In genomic region chr2:65382323-65382722, GRCh38 we compare ENCODE assay signal across 10 cellular contexts. TPM values are rescaled to one million over a fixed set of nuclear protein-coding genes. Genes with fewer than 3 reads are reported as not detected.
A peak's percentile ranks its signal among the peaks of the same experiment; 100 is the strongest.
DNase-seq lines count a peak whose midpoint lies in the region; ATAC-seq, FAIRE-seq and TF ChIP-seq lines count a peak whose summit lies in the region.
"Had no signal": no experiment of that assay in that cellular context is flagged by ENCODE, and none has a peak within 500 bp of the region (broad histone marks: within the 10 kb centered on the region; RNA-seq: fewer than 3 reads in every experiment).

No MANE protein-coding gene starts in this region.

- H3K36me3 Mint-ChIP-seq in naive thymus-derived CD4-positive, alpha-beta T cell: peaks cover 0 to 2% (median 0%) of the 10 kb centered on the region in 5 donors

- 47% methylated on average over 1 of the region's 1 CpG for WGBS in K562 (ENCODE audit: insufficient coverage, low coverage, missing lambda C conversion rate)

- H3K9me3 ChIP-seq in K562 (replicated peaks; ENCODE audit: control insufficient read depth, insufficient read depth, low read depth, low read length) (no peaks in the 10 kb centered on the region), vagina (no peaks in the 10 kb centered on the region)
- H3K9me3 ChIP-seq in naive thymus-derived CD4-positive, alpha-beta T cell (ENCODE audit: control insufficient read depth in 2 of 3, low read length in 3 of 3): no peaks in the 10 kb centered on the region

- in situ Hi-C loops in K562 (cut with MboI): no loop called here

- H4K20me1 ChIP-seq in K562 (replicated peaks; ENCODE audit: control insufficient read depth, insufficient read depth, low read length): peaks cover 31% of the 10 kb centered on the region

- no TSS peak for BruUV-seq in K562 (replicated peaks; lab: Mats Ljungman, UMichigan)

- no peak for TF ChIP-seq RAD21 in K562 (CRISPR knock-in tag; conservative IDR thresholded peaks at IDR 0.05 in 1 of 2, IDR thresholded peaks at IDR 0.05 in 1 of 2)

- H3K4me1 ChIP-seq in K562 (replicated peaks in 1 of 2; ENCODE audit: control insufficient read depth in 2 of 2, insufficient read depth in 2 of 2, low read length in 2 of 2) (peaks cover 24 to 85% of the 10 kb centered on the region in 2 experiments), vagina (peaks cover 80% of the 10 kb centered on the region)
- H3K4me1 ChIP-seq in naive thymus-derived CD4-positive, alpha-beta T cell (ENCODE audit: control insufficient read depth in 2 of 2, insufficient read depth in 2 of 2, low read length in 2 of 2): peaks cover 0 to 23% of the 10 kb centered on the region in 2 donors

- CTCF ChIA-PET in K562 (lab: Yijun Ruan, JAX; ENCODE audit: low intra/inter-chr PET ratio): interaction anchor here (2.1 kb wide), 1 partner anchor 171 kb away, joined by 8 read pairs; no protein-coding TSS in a partner anchor
- CTCF ChIA-PET in naive thymus-derived CD4-positive, alpha-beta T cell (lab: Charles Lee): interaction anchor here (0.6 kb wide), 1 partner anchor 184 kb away, joined by 3 read pairs; no protein-coding TSS in a partner anchor

- H3K27ac Mint-ChIP-seq in naive thymus-derived CD4-positive, alpha-beta T cell: peak overlapping the region in 3 of 9 donors; percentile 50 to 64 (median 52)

- POLR2A ChIA-PET in K562 (lab: Yijun Ruan, JAX): interaction anchor here (0.8 to 2.8 kb wide), 5 partner anchors 8 to 55 kb away, joined by 3 to 12 read pairs (median 7); partner anchors contain the start of gene SPRED2
- POLR2A ChIA-PET in naive thymus-derived CD4-positive, alpha-beta T cell (lab: Charles Lee): interaction anchor here (1.1 kb wide), 1 partner anchor 155 kb away, joined by 3 read pairs; the partner anchor contains the start of gene ACTR2

- peaks cover 18 to 46% (median 26%) of the 10 kb centered on the region in 7 donors for H3K4me1 Mint-ChIP-seq in naive thymus-derived CD4-positive, alpha-beta T cell

- peak overlapping the region in 1 of 2 experiments; percentile 19; a peak in 3 of 4 replicates for H3K9ac ChIP-seq in K562 (ENCODE audit: insufficient read depth in 1 of 2, low read depth in 2 of 2, low read length in 2 of 2)

- no peak for FAIRE-seq in K562 (lab: Jason Lieb, UNC)

- H3K27me3 Mint-ChIP-seq in naive thymus-derived CD4-positive, alpha-beta T cell: peaks cover 0 to 2% (median under 1%) of the 10 kb centered on the region in 5 donors
- H3K27me3 Mint-ChIP-seq: activated CD4-positive, alpha-beta T cell treated with anti-CD3 and anti-CD28 coated beads, Interleukin-2, amount 10 ng/mL, durations not matched to agents 7 days and 5 days had no signal

- TF ChIP-seq EP300 in K562 (IDR thresholded peaks at IDR 0.05; ENCODE audit: low read length): no peak

- H3K79me2 ChIP-seq in K562 (ENCODE audit: control insufficient read depth, insufficient read depth, low read length): peaks cover 89% of the 10 kb centered on the region

- intact Hi-C loops in left ventricle myocardium superior (cut with micrococcal nuclease) (no loop called here), Right ventricle myocardium inferior (cut with DNase I) (loop anchor here (2.0 to 5.0 kb wide), 2 partner anchors 48 to 70 kb away; no protein-coding TSS in a partner anchor), K562 (cut with micrococcal nuclease) (loop anchor here (2.0 to 5.0 kb wide), 4 partner anchors 16 to 170 kb away; partner anchors contain the start of gene SPRED2), vagina (cut with DNase I) (no loop called here)
- intact Hi-C loops in naive thymus-derived CD4-positive, alpha-beta T cell (cut with micrococcal nuclease): loop anchor here (1.0 to 10.0 kb wide), 6 partner anchors 48 to 191 kb away; no protein-coding TSS in a partner anchor

- DNase-seq in left ventricle myocardium superior (no peak), Right ventricle myocardium inferior (ENCODE audit: missing footprints) (no peak), K562 (ENCODE audit: extremely low read depth in 1 of 4, low spot score in 3 of 4) (no peak), vagina (ENCODE audit: extremely low spot score in 2 of 2) (no peak), OCI-M2 (lab: John Stamatoyannopoulos, UW; ENCODE audit: unreplicated experiment) (no peak), NCI-H748 treated with DMSO at 0.1 percent for 48 hours (lab: John Stamatoyannopoulos, UW) (no peak)
- DNase-seq in naive thymus-derived CD4-positive, alpha-beta T cell: no peak
- DNase-seq in stimulated activated CD4-positive, alpha-beta T cell treated with anti-CD3 and anti-CD28 coated beads, Interleukin-2, amount 100 ng/mL, for 48 hours: no peak

- TF ChIP-seq CTCF in K562 (IDR thresholded peaks at IDR 0.05 in 2 of 3, conservative IDR thresholded peaks at IDR 0.05 in 1 of 3; ENCODE audit: insufficient read depth in 2 of 3, low read depth in 1 of 3, low read length in 3 of 3) (no peak), vagina (IDR thresholded peaks at IDR 0.05) (no peak)

- TF ChIP-seq POLR2A in K562 (conservative IDR thresholded peaks at IDR 0.05): no peak
- TF ChIP-seq POLR2A in vagina (IDR thresholded peaks at IDR 0.05): no peak

- H3K27ac ChIP-seq in K562 (ENCODE audit: extremely low read depth, low read depth, low read length) (peak overlapping the region; percentile 69), vagina (peak overlapping the region; percentile 75)
- H3K27ac ChIP-seq in naive thymus-derived CD4-positive, alpha-beta T cell (ENCODE audit: low read depth, low read length): no peak overlapping the region

- H3K36me3 ChIP-seq in K562 (ENCODE audit: control insufficient read depth, insufficient read depth, low read length) (peaks cover 42% of the 10 kb centered on the region), vagina (no peaks in the 10 kb centered on the region)
- H3K36me3 ChIP-seq in naive thymus-derived CD4-positive, alpha-beta T cell (ENCODE audit: control insufficient read depth in 2 of 3, insufficient read depth in 3 of 3, low read length in 3 of 3): no peaks in the 10 kb centered on the region

- H3K4me3 Mint-ChIP-seq in naive thymus-derived CD4-positive, alpha-beta T cell: peak overlapping the region in 9 of 10 donors; percentile 29 to 83 (median 79)
- H3K4me3 Mint-ChIP-seq: activated CD4-positive, alpha-beta T cell treated with anti-CD3 and anti-CD28 coated beads, Interleukin-2, amount 10 ng/mL, durations not matched to agents 7 days and 5 days had no signal

- peaks cover 0 to 1% (median 0%) of the 10 kb centered on the region in 11 donors for H3K9me3 Mint-ChIP-seq in naive thymus-derived CD4-positive, alpha-beta T cell
- H3K9me3 Mint-ChIP-seq: activated CD4-positive, alpha-beta T cell treated with anti-CD3 and anti-CD28 coated beads, Interleukin-2, amount 10 ng/mL, durations not matched to agents 7 days and 5 days; CD14-positive monocyte had no signal

- H3K4me3 ChIP-seq in K562 (no peak overlapping the region), vagina (no peak overlapping the region)
- no peak overlapping the region for H3K4me3 ChIP-seq in naive thymus-derived CD4-positive, alpha-beta T cell (ENCODE audit: low read length)

- ATAC-seq in left ventricle myocardium superior (peak; percentile 23), Right ventricle myocardium inferior (no peak), K562 (no peak)
- no peak for ATAC-seq in naive thymus-derived CD4-positive, alpha-beta T cell

- peaks cover 7% of the 10 kb centered on the region for H3K9me1 ChIP-seq in K562 (ENCODE audit: control insufficient read depth, insufficient read depth, low read length)

- H2AFZ ChIP-seq in K562 (ENCODE audit: low read depth, low read length): no peak overlapping the region

- H3K27me3 ChIP-seq in K562 (ENCODE audit: control insufficient read depth in 2 of 2, insufficient read depth in 2 of 2, low read length in 2 of 2): no peaks in the 10 kb centered on the region
- H3K27me3 ChIP-seq in naive thymus-derived CD4-positive, alpha-beta T cell (ENCODE audit: control insufficient read depth in 2 of 2, insufficient read depth in 2 of 2, low read length in 2 of 2): no peaks in the 10 kb centered on the region
- H3K27me3 ChIP-seq in vagina: no peaks in the 10 kb centered on the region

- H3K4me2 ChIP-seq in K562 (ENCODE audit: insufficient read depth, low read length): no peak overlapping the region; the same call in 1 of the 2 replicates

TF ChIP-seq in K562, 482 proteins besides CTCF, POLR2A, EP300 and RAD21 (continues in another document):
- no peak for TF ChIP-seq ZNF707 (CRISPR knock-in tag; conservative IDR thresholded peaks at IDR 0.05)

RNA-seq across cellular contexts. Expression of gene SPRED2, which starts 50.1 kb away (rescaled TPM):
- total RNA-seq in left ventricle myocardium superior: 12.8 TPM
- total RNA-seq in Right ventricle myocardium inferior: 14.0 TPM
- 32.9 and 55.4 TPM in 2 replicates for total RNA-seq in K562 (2011; cell fraction: chromatin; rRNA removed; ENCODE audit: low replicate concordance)
- total RNA-seq in K562 (2011; cell fraction: nucleolus; rRNA removed): 16.8 and 20.1 TPM in 2 replicates
- 32.7 and 48.2 TPM in 2 replicates for total RNA-seq in K562 (2011; cell fraction: nucleoplasm; rRNA removed)
- total RNA-seq in K562 (2014; rRNA removed): 7.8 and 9.5 TPM in 2 replicates
- 14.1 and 14.8 TPM in 2 replicates for total RNA-seq in K562 (2014; rRNA removed; fragmentation: Illumina TruSeq; extraction: Trizol)
- total RNA-seq in K562 (2015; rRNA removed; fragmentation: Illumina TruSeq; extraction: Trizol): 10.2 and 10.7 TPM in 2 replicates
- total RNA-seq in K562 (2021): 42.6 and 50.8 TPM in 2 replicates
- 15.3 and 16.5 TPM in 2 replicates for polyA plus RNA-seq in K562 (2011; rRNA removed)
- polyA plus RNA-seq in K562 (2011; cell fraction: cytosol; rRNA removed): 18.1 and 23.5 TPM in 2 replicates
- 20.4 and 30.3 TPM in 2 replicates for polyA plus RNA-seq in K562 (2011; cell fraction: nucleus; rRNA removed)
- 22.1 and 26.6 TPM in 2 replicates for polyA plus RNA-seq in K562 (2012)
- 40.9 and 42.6 TPM in 2 replicates for polyA plus RNA-seq in K562 (2014; fragmentation: Illumina TruSeq; extraction: Trizol)
- 1 to 10 TPM; 4.6 to 6.4 TPM for polyA plus RNA-seq in K562 (2014; fragmentation: Nextera tagmentation; extraction: Ambion mirVana)
- 17.9 and 21.2 TPM in 2 replicates for polyA plus RNA-seq in K562 (2014; rRNA removed)
- 16.7 and 18.3 TPM in 2 replicates for polyA minus RNA-seq in K562 (2011; rRNA and poly(A)+ RNA removed)
- polyA minus RNA-seq in K562 (2011; cell fraction: cytosol; rRNA and poly(A)+ RNA removed): 22.5 and 22.8 TPM in 2 replicates
- 6.9 and 9.3 TPM in 2 replicates for polyA minus RNA-seq in K562 (2011; cell fraction: nucleus; rRNA and poly(A)+ RNA removed)
- total RNA-seq in naive thymus-derived CD4-positive, alpha-beta T cell: 1 to 10 TPM in 3 of 5 experiments, under 1 TPM in 2; 0.34 to 7.9 (median 1.7) TPM
- under 1 TPM; 0.40 to 0.53 TPM for polyA plus RNA-seq in naive thymus-derived CD4-positive, alpha-beta T cell
- 18.4 TPM for total RNA-seq in vagina

Comparison
In these comparisons a context has a peak if more than half of its experiments do, and no peak if none do; other contexts are left out.
1. intact Hi-C loops: an anchor here in Right ventricle myocardium inferior (2.0 to 5.0 kb wide), K562 (2.0 to 5.0 kb wide) and naive thymus-derived CD4-positive, alpha-beta T cell (1.0 to 10.0 kb wide); none called in left ventricle myocardium superior and vagina.